Comparison of ENCODE assay signal across 19 cellular contexts in genomic region chr5:105392710-105393149, GRCh38.
"Had no signal": no experiment of that assay in that cellular context is flagged by ENCODE, and none has a peak within 500 bp of the region (broad histone marks: within the 10 kb centered on the region; RNA-seq: fewer than 3 reads in every experiment).

No MANE protein-coding gene starts in this region.

- H3K9me3 Mint-ChIP-seq: activated CD4-positive, alpha-beta T cell treated with anti-CD3 and anti-CD28 coated beads, Interleukin-2, amount 10 ng/mL, durations not matched to agents 24 days and 14 days; activated naive CD8-positive, alpha-beta T cell treated with anti-CD3 and anti-CD28 coated beads, Interleukin-2, amount 10 ng/mL, durations not matched to agents 7 days and 5 days had no signal

- H3K27ac ChIP-seq: body of pancreas, colonic mucosa, psoas muscle, suprapubic skin, upper lobe of left lung had no signal

- H3K4me1 ChIP-seq: body of pancreas, colonic mucosa, psoas muscle, suprapubic skin, upper lobe of left lung had no signal

- H3K4me3 ChIP-seq: body of pancreas, colonic mucosa, psoas muscle, suprapubic skin, upper lobe of left lung had no signal

- H3K27ac Mint-ChIP-seq: activated CD4-positive, alpha-beta T cell treated with anti-CD3 and anti-CD28 coated beads, Interleukin-2, amount 10 ng/mL, durations not matched to agents 24 days and 14 days; activated CD8-positive, alpha-beta T cell treated with anti-CD3 and anti-CD28 coated beads for 36 hours; activated naive CD8-positive, alpha-beta T cell treated with anti-CD3 and anti-CD28 coated beads, Interleukin-2, amount 10 ng/mL, durations not matched to agents 7 days and 5 days; activated T-helper 17 cell treated with anti-CD3 and anti-CD28 coated beads, Interleukin-2, amount 50 U/mL, for 72 hours; memory B cell had no signal

- H3K27me3 ChIP-seq: body of pancreas, colonic mucosa, suprapubic skin, upper lobe of left lung had no signal

- H3K36me3 Mint-ChIP-seq: activated naive CD8-positive, alpha-beta T cell treated with anti-CD3 and anti-CD28 coated beads, Interleukin-2, amount 10 ng/mL, durations not matched to agents 7 days and 5 days; memory B cell had no signal

- H3K4me1 Mint-ChIP-seq: activated CD4-positive, alpha-beta T cell treated with anti-CD3 and anti-CD28 coated beads, Interleukin-2, amount 10 ng/mL, durations not matched to agents 24 days and 14 days; activated naive CD8-positive, alpha-beta T cell treated with anti-CD3 and anti-CD28 coated beads, Interleukin-2, amount 10 ng/mL, durations not matched to agents 7 days and 5 days; activated T-helper 17 cell treated with anti-CD3 and anti-CD28 coated beads, Interleukin-2, amount 50 U/mL, for 72 hours; memory B cell had no signal

- H3K9me3 ChIP-seq: body of pancreas, colonic mucosa, psoas muscle, upper lobe of left lung had no signal

- H3K36me3 ChIP-seq: colonic mucosa, suprapubic skin, upper lobe of left lung had no signal

- DNase-seq: activated CD4-positive, alpha-beta T cell treated with anti-CD3 and anti-CD28 coated beads, Interleukin-2, amount 10 ng/mL, durations not matched to agents 24 days and 14 days; activated CD8-positive, alpha-beta T cell treated with anti-CD3 and anti-CD28 coated beads for 36 hours; activated naive CD4-positive, alpha-beta T cell; activated naive CD8-positive, alpha-beta T cell treated with anti-CD3 and anti-CD28 coated beads, Interleukin-2, amount 10 ng/mL, durations not matched to agents 7 days and 5 days; activated T-cell treated with anti-CD3 and anti-CD28 coated beads, Interleukin-2, amount 50 U/mL, for 1 hour; body of pancreas; caudate nucleus; colonic mucosa; hypothalamus; psoas muscle; right cardiac atrium; stimulated activated CD4-positive, alpha-beta T cell treated with anti-CD3 and anti-CD28 coated beads, Interleukin-2, amount 100 ng/mL, for 24 hours; stimulated activated naive CD8-positive, alpha-beta T cell treated with anti-CD3 and anti-CD28 coated beads, Interleukin-15, Interleukin-2, amounts not matched to agents 100 U/mL and 50 U/mL, for 24 hours; T-helper 1 cell; T-helper 9 cell had no signal

- H3K4me3 Mint-ChIP-seq: activated CD4-positive, alpha-beta T cell treated with anti-CD3 and anti-CD28 coated beads, Interleukin-2, amount 10 ng/mL, durations not matched to agents 24 days and 14 days; activated CD8-positive, alpha-beta T cell treated with anti-CD3 and anti-CD28 coated beads for 36 hours; activated naive CD8-positive, alpha-beta T cell treated with anti-CD3 and anti-CD28 coated beads, Interleukin-2, amount 10 ng/mL, durations not matched to agents 7 days and 5 days; activated T-helper 17 cell treated with anti-CD3 and anti-CD28 coated beads, Interleukin-2, amount 50 U/mL, for 72 hours; memory B cell had no signal

- ATAC-seq: activated CD8-positive, alpha-beta T cell treated with anti-CD3 and anti-CD28 coated beads for 36 hours; activated T-helper 17 cell treated with anti-CD3 and anti-CD28 coated beads, Interleukin-2, amount 50 U/mL, for 72 hours; body of pancreas; psoas muscle; right cardiac atrium; stimulated activated naive CD8-positive, alpha-beta T cell treated with anti-CD3 and anti-CD28 coated beads, Interleukin-15, Interleukin-2, amounts not matched to agents 100 U/mL and 50 U/mL, for 24 hours had no signal
